Comparison of ENCODE assay signal across 8 cellular contexts in genomic region chr15:77419836-77420609, GRCh38. TPM values are rescaled to one million over a fixed set of nuclear protein-coding genes. Genes with fewer than 3 reads are reported as not detected.
DNase-seq lines count a peak whose midpoint lies in the region; ATAC-seq, FAIRE-seq and TF ChIP-seq lines count a peak whose summit lies in the region.

TSS of gene PEAK1 (minus strand) at chr15:77420104. CDS start at chr15:77181926, 238,178 bp downstream.

- H2AFZ ChIP-seq in H1 (ENCODE audit: low read length), result peak within 1 kb of the TSS; percentile 81

- H3K9me3 ChIP-seq in HUES48 (ENCODE audit: control insufficient read depth, insufficient read depth, low read length) (no peaks in the 10 kb centered on the region), NT2/D1 (ENCODE audit: insufficient read depth, low read length) (no peaks in the 10 kb centered on the region), H1 (ENCODE audit: insufficient read depth in 2 of 2, low read depth in 1 of 2, low read length in 1 of 2) (no peaks in the 10 kb centered on the region)

- H3K27me3 ChIP-seq in HUES48 (ENCODE audit: control insufficient read depth, insufficient read depth, low read length) (no peaks in the 10 kb centered on the region), NT2/D1 (ENCODE audit: insufficient read depth, insufficient read length) (no peaks in the 10 kb centered on the region), H1 (replicated peaks in 1 of 4; ENCODE audit: control insufficient read depth in 3 of 4, extremely low read depth in 1 of 4, insufficient read depth in 3 of 4, low read length in 3 of 4) (no peaks in the 10 kb centered on the region), mesendoderm (ENCODE audit: insufficient read depth, low read length, poor library complexity) (no peaks in the 10 kb centered on the region)

- peak within 1 kb of the TSS; percentile 99 for H3K4me3 Mint-ChIP-seq in activated CD8-positive, alpha-beta memory T cell treated with anti-CD3 and anti-CD28 coated beads, Interleukin-2, amount 10 ng/mL, durations not matched to agents 7 days and 5 days

- DNase-seq in Caki2 (ENCODE audit: low read depth), result peak; percentile 98
- peak; percentile 97 for DNase-seq in NT2/D1 (ENCODE audit: low read depth, low spot score)
- DNase-seq in activated CD8-positive, alpha-beta memory T cell treated with anti-CD3 and anti-CD28 coated beads, Interleukin-2, amount 10 ng/mL, durations not matched to agents 7 days and 5 days, result peak; percentile 100
- peak; percentile 94 to 98 for DNase-seq in H1 (ENCODE audit: low read depth in 1 of 2, low spot score in 2 of 2)
- peak; percentile 99 for DNase-seq in mesendoderm
- DNase-seq in stimulated activated CD8-positive, alpha-beta memory T cell treated with anti-CD3 and anti-CD28 coated beads, Interleukin-12 subunit alpha, Interleukin-12 subunit beta, amount 100 ng/mL, for 4 hours (ENCODE audit: low read depth), result peak; percentile 99

- no peaks in the 10 kb centered on the region for H3K36me3 ChIP-seq in HUES48 (ENCODE audit: control insufficient read depth, insufficient read depth, low read length)
- no peaks in the 10 kb centered on the region for H3K36me3 ChIP-seq in NT2/D1 (ENCODE audit: insufficient read depth, insufficient read length, low read length)
- no peaks in the 10 kb centered on the region for H3K36me3 ChIP-seq in H1 (ENCODE audit: control insufficient read depth in 2 of 4, insufficient read depth in 4 of 4, low read length in 3 of 4)
- H3K36me3 ChIP-seq in mesendoderm (ENCODE audit: control insufficient read depth, insufficient read depth, low read length), result no peaks in the 10 kb centered on the region

- H3K4me2 ChIP-seq in H1 (ENCODE audit: insufficient read depth in 1 of 2, low read depth in 2 of 2, low read length in 2 of 2), result peak within 1 kb of the TSS; percentile 85 to 96
- peak within 1 kb of the TSS; percentile 82 for H3K4me2 ChIP-seq in mesendoderm (ENCODE audit: low read length)

- H2BK15ac ChIP-seq in H1 (ENCODE audit: low read length) (no peak within 1 kb of the TSS), mesendoderm (replicated peaks; ENCODE audit: low read depth) (no peak within 1 kb of the TSS)

- no peaks in the 10 kb centered on the region for H3K9me3 Mint-ChIP-seq in activated CD8-positive, alpha-beta memory T cell treated with anti-CD3 and anti-CD28 coated beads, Interleukin-2, amount 10 ng/mL, durations not matched to agents 7 days and 5 days (ENCODE audit: low read depth)

- H2AK5ac ChIP-seq in H1 (ENCODE audit: low read depth, low read length) (no peak within 1 kb of the TSS), mesendoderm (ENCODE audit: low read length) (no peak within 1 kb of the TSS)

- peak; percentile 32 to 56; a peak in 2 of 3 replicates for TF ChIP-seq POLR2A in H1 (IDR thresholded peaks at IDR 0.05; ENCODE audit: control extremely low read depth in 1 of 2, low read depth in 2 of 2, low read length in 2 of 2)

- H2BK20ac ChIP-seq in H1 (ENCODE audit: low read length), result no peak within 1 kb of the TSS

- no peak for FAIRE-seq in H1 (lab: Jason Lieb, UNC)

- H3K56ac ChIP-seq in H1 (replicated peaks; ENCODE audit: insufficient read length, low read depth, low read length), result peak within 1 kb of the TSS; percentile 56
- H3K56ac ChIP-seq in mesendoderm (ENCODE audit: low read length), result peak within 1 kb of the TSS; percentile 95

- H3K27ac ChIP-seq in HUES48 (ENCODE audit: low read depth, low read length), result peak within 1 kb of the TSS; percentile 95
- peak within 1 kb of the TSS; percentile 90 for H3K27ac ChIP-seq in H1 (ENCODE audit: low read depth, low read length)
- peak within 1 kb of the TSS; percentile 39 for H3K27ac ChIP-seq in mesendoderm (ENCODE audit: low read depth, low read length)

- ATAC-seq in GM21390 (IDR thresholded peaks at IDR 0.05; ENCODE audit: unreplicated experiment), result peak; percentile 90
- ATAC-seq in activated CD8-positive, alpha-beta memory T cell treated with anti-CD3 and anti-CD28 coated beads, Interleukin-2, amount 10 ng/mL, durations not matched to agents 7 days and 5 days, result peak; percentile 98

- H3K4me1 ChIP-seq in HUES48 (ENCODE audit: control insufficient read depth, insufficient read depth, low read length) (peaks cover 49% of the 10 kb centered on the region), NT2/D1 (ENCODE audit: insufficient read depth, insufficient read length) (peaks cover 2% of the 10 kb centered on the region), H1 (replicated peaks in 1 of 4; ENCODE audit: control insufficient read depth in 3 of 4, insufficient read depth in 4 of 4, low read length in 3 of 4) (peaks cover 0 to 19% (median 9%) of the 10 kb centered on the region in 4 experiments; a peak in 4 of 7 replicates), mesendoderm (ENCODE audit: control insufficient read depth, low read depth, low read length) (peaks cover 6% of the 10 kb centered on the region)

- peaks cover 10% of the 10 kb centered on the region; the same call in 1 of the 2 replicates for H3K23me2 ChIP-seq in H1 (ENCODE audit: low read depth, low read length)

- H3K4me3 ChIP-seq in HUES48 (ENCODE audit: low read depth, low read length) (peak within 1 kb of the TSS; percentile 87), NT2/D1 (ENCODE audit: insufficient read length, low read depth) (peak within 1 kb of the TSS; percentile 84), H1 (ENCODE audit: extremely low read depth in 1 of 4, insufficient read depth in 2 of 4, low read depth in 3 of 4, low read length in 4 of 4) (peak within 1 kb of the TSS; percentile 86 to 98 (median 94)), mesendoderm (ENCODE audit: low read length) (peak within 1 kb of the TSS; percentile 74)

- CTCF ChIA-PET in activated CD8-positive, alpha-beta memory T cell treated with anti-CD3 and anti-CD28 coated beads, Interleukin-2, amount 10 ng/mL, durations not matched to agents 7 days and 5 days (lab: Charles Lee), result interaction anchor here (1.4 to 2.7 kb wide), 8 partner anchors 8 to 241 kb away, joined by 3 to 16 read pairs (median 5); no protein-coding TSS in a partner anchor
- CTCF ChIA-PET in H1 (lab: Charles Lee; ENCODE audit: partially characterized antibody), result interaction anchor here (1.3 to 2.4 kb wide), 4 partner anchors 10 to 123 kb away, joined by 3 to 15 read pairs (median 4); no protein-coding TSS in a partner anchor

- no peak for TF ChIP-seq EP300 in H1 (IDR thresholded peaks at IDR 0.05; ENCODE audit: borderline replicate concordance in 1 of 2, low read depth in 2 of 2, low read length in 2 of 2)

- no peak for TF ChIP-seq CTCF in H1 (IDR thresholded peaks at IDR 0.05; ENCODE audit: control extremely low read depth in 1 of 3, insufficient read depth in 1 of 3, low read depth in 1 of 3, low read length in 3 of 3)

- H4K5ac ChIP-seq in H1 (ENCODE audit: insufficient read length, low read depth, low read length) (peak within 1 kb of the TSS; percentile 73), mesendoderm (ENCODE audit: low read length) (no peak within 1 kb of the TSS)

- in situ Hi-C loops in Caki2 (cut with HindIII; ENCODE audit: low pct_unique_long_range_greater_than_20kb, low sequenced_read_pairs), result no loop called here

- H3K36me3 Mint-ChIP-seq in activated CD8-positive, alpha-beta memory T cell treated with anti-CD3 and anti-CD28 coated beads, Interleukin-2, amount 10 ng/mL, durations not matched to agents 7 days and 5 days, result peaks cover 10% of the 10 kb centered on the region

- H3K79me2 ChIP-seq in H1 (ENCODE audit: control insufficient read depth in 1 of 2, insufficient read depth in 2 of 2, low read length in 2 of 2), result peaks cover 0 to 82% of the 10 kb centered on the region in 2 experiments; a peak in 3 of 4 replicates
- peaks cover 27% of the 10 kb centered on the region for H3K79me2 ChIP-seq in mesendoderm (ENCODE audit: control insufficient read depth, insufficient read depth, low read length)

- H4K91ac ChIP-seq in H1 (replicated peaks; ENCODE audit: insufficient read length, low read length), result peak within 1 kb of the TSS; percentile 82

- POLR2A ChIA-PET in H1 (lab: Charles Lee; ENCODE audit: partially characterized antibody), result interaction anchor here (0.6 to 1.9 kb wide), 11 partner anchors 10 to 1084 kb away, joined by 3 to 9 read pairs (median 4); no protein-coding TSS in a partner anchor

- peak within 1 kb of the TSS; percentile 89 for H2BK5ac ChIP-seq in H1 (ENCODE audit: low read depth, low read length)
- peak within 1 kb of the TSS; percentile 87 for H2BK5ac ChIP-seq in mesendoderm (ENCODE audit: low read length)

- no peak within 1 kb of the TSS for H3K23ac ChIP-seq in H1 (ENCODE audit: insufficient read length)
- no peak within 1 kb of the TSS for H3K23ac ChIP-seq in mesendoderm (ENCODE audit: low read length)

- no peak for TF ChIP-seq RAD21 in H1 (IDR thresholded peaks at IDR 0.05 in 1 of 2, conservative IDR thresholded peaks at IDR 0.05 in 1 of 2; ENCODE audit: low read depth in 2 of 2, low read length in 2 of 2)

- peaks cover 41% of the 10 kb centered on the region for H3K4me1 Mint-ChIP-seq in activated CD8-positive, alpha-beta memory T cell treated with anti-CD3 and anti-CD28 coated beads, Interleukin-2, amount 10 ng/mL, durations not matched to agents 7 days and 5 days

- peak within 1 kb of the TSS; percentile 76 for H4K8ac ChIP-seq in H1 (ENCODE audit: extremely low read depth, insufficient read depth, low read length)
- H4K8ac ChIP-seq in mesendoderm (ENCODE audit: low read depth, low read length), result no peak within 1 kb of the TSS

- no peak within 1 kb of the TSS for H3K14ac ChIP-seq in H1 (ENCODE audit: insufficient read length)

- peaks cover 2% of the 10 kb centered on the region for H3K27me3 Mint-ChIP-seq in activated CD8-positive, alpha-beta memory T cell treated with anti-CD3 and anti-CD28 coated beads, Interleukin-2, amount 10 ng/mL, durations not matched to agents 7 days and 5 days

- peaks cover 13 to 15% of the 10 kb centered on the region in 2 experiments for H4K20me1 ChIP-seq in H1 (replicated peaks in 1 of 2; ENCODE audit: control insufficient read depth in 1 of 2, insufficient read depth in 2 of 2, low read length in 2 of 2)

- H3K18ac ChIP-seq in H1 (ENCODE audit: extremely low read depth, low read length) (peak within 1 kb of the TSS; percentile 89; the same call in 1 of the 2 replicates), mesendoderm (ENCODE audit: low read length) (peak within 1 kb of the TSS; percentile 69)

- H3K4ac ChIP-seq in H1 (replicated peaks; ENCODE audit: insufficient read length, low read depth, low read length) (no peak within 1 kb of the TSS), mesendoderm (ENCODE audit: low read depth, low read length) (no peak within 1 kb of the TSS)

- no peak within 1 kb of the TSS for H2BK12ac ChIP-seq in H1 (ENCODE audit: low read depth, low read length)

- H3K79me1 ChIP-seq in H1 (ENCODE audit: low read depth, low read length) (peaks cover 3% of the 10 kb centered on the region; the same call in 1 of the 2 replicates), mesendoderm (ENCODE audit: low read length) (peaks cover 16% of the 10 kb centered on the region)

- 3% methylated on average over 29 of the region's 92 CpGs; no CpG with 5 or more reads in 1 of the 2 experiments for WGBS in H1 (ENCODE audit: extremely low coverage in 1 of 2, insufficient coverage in 1 of 2, insufficient read length in 1 of 2, insufficient replicate concordance in 2 of 2, low coverage in 1 of 2, low lambda C conversion rate in 2 of 2, missing lambda C conversion rate in 1 of 2), 2 experiments
- no CpG with 5 or more reads among the region's 92 CpGs for WGBS in mesendoderm (ENCODE audit: extremely low coverage, insufficient coverage, low lambda C conversion rate)

- H2BK120ac ChIP-seq in H1 (replicated peaks; ENCODE audit: low read depth, low read length) (no peak within 1 kb of the TSS), mesendoderm (ENCODE audit: low read depth, low read length) (no peak within 1 kb of the TSS)

- peak within 1 kb of the TSS; percentile 89 for H3K9ac ChIP-seq in HUES48 (ENCODE audit: low read depth, low read length)
- H3K9ac ChIP-seq in NT2/D1 (ENCODE audit: insufficient read length, low read depth), result peak within 1 kb of the TSS; percentile 91
- peak within 1 kb of the TSS; percentile 85 to 95 (median 91) for H3K9ac ChIP-seq in H1 (replicated peaks in 1 of 4; ENCODE audit: extremely low read depth in 1 of 4, low read depth in 3 of 4, low read length in 3 of 4)
- peak within 1 kb of the TSS; percentile 84 for H3K9ac ChIP-seq in mesendoderm (ENCODE audit: low read length)

- peak within 1 kb of the TSS; percentile 99 for H3K27ac Mint-ChIP-seq in activated CD8-positive, alpha-beta memory T cell treated with anti-CD3 and anti-CD28 coated beads, Interleukin-2, amount 10 ng/mL, durations not matched to agents 7 days and 5 days

RNA-seq across cellular contexts. Expression of gene PEAK1, which starts in this region (rescaled TPM):
- 6.4 and 28.4 TPM in 2 replicates for total RNA-seq in Caki2 (2014; rRNA removed; shearing (Covaris generic); ENCODE audit: low replicate concordance)
- total RNA-seq in activated CD8-positive, alpha-beta memory T cell treated with anti-CD3 and anti-CD28 coated beads, Interleukin-2, amount 10 ng/mL, durations not matched to agents 7 days and 5 days, result 10 to 100 TPM; 29.1 to 33.0 TPM
- total RNA-seq in H1 (2021; fragmentation: NEBNext Ultra II Directional; extraction: Animal tissue kit (Norgen Biotek cat#: 25700)), result 41.1 and 44.8 TPM in 2 replicates
- polyA plus RNA-seq in H1 (2011; rRNA removed), result 7.7 and 8.8 TPM in 2 replicates
- 10.2 TPM for polyA plus RNA-seq in H1 (2011; cell fraction: cytosol; rRNA removed)
- 17.1 TPM for polyA plus RNA-seq in H1 (2011; cell fraction: nucleus; rRNA removed)
- polyA plus RNA-seq in H1 (2012, experiment 1 of 2), result 10.7 to 16.9 TPM (median 15.0 TPM) in 4 replicates
- polyA plus RNA-seq in H1 (2012, experiment 2 of 2), result 0.33 TPM
- polyA plus RNA-seq in H1 (2013, experiment 1 of 2), result 9.3 TPM
- polyA plus RNA-seq in H1 (2013, experiment 2 of 2), result 9.5 TPM
- 34.4 and 43.0 TPM in 2 replicates for polyA minus RNA-seq in H1 (2011; rRNA and poly(A)+ RNA removed)
- 28.5 TPM for polyA minus RNA-seq in H1 (2011; cell fraction: cytosol; rRNA and poly(A)+ RNA removed)
- polyA minus RNA-seq in H1 (2011; cell fraction: nucleus; rRNA and poly(A)+ RNA removed), result 54.4 TPM
- polyA plus RNA-seq in mesendoderm (2013, experiment 1 of 2), result 5.9 TPM
- polyA plus RNA-seq in mesendoderm (2013, experiment 2 of 2), result 6.2 TPM

Comparison
In these comparisons a context has a peak if more than half of its experiments do, and no peak if none do; other contexts are left out.
1. Peak in every context shown above with its lines: DNase-seq, ATAC-seq, H3K4me3 ChIP-seq and H3K27ac ChIP-seq.
2. H3K27ac ChIP-seq: peak in every context shown above with its lines; median percentile 95 in HUES48; 90 in H1; 39 in mesendoderm.